Comparison of ENCODE assay signal across 21 cellular contexts in the genomic region with DNA sequence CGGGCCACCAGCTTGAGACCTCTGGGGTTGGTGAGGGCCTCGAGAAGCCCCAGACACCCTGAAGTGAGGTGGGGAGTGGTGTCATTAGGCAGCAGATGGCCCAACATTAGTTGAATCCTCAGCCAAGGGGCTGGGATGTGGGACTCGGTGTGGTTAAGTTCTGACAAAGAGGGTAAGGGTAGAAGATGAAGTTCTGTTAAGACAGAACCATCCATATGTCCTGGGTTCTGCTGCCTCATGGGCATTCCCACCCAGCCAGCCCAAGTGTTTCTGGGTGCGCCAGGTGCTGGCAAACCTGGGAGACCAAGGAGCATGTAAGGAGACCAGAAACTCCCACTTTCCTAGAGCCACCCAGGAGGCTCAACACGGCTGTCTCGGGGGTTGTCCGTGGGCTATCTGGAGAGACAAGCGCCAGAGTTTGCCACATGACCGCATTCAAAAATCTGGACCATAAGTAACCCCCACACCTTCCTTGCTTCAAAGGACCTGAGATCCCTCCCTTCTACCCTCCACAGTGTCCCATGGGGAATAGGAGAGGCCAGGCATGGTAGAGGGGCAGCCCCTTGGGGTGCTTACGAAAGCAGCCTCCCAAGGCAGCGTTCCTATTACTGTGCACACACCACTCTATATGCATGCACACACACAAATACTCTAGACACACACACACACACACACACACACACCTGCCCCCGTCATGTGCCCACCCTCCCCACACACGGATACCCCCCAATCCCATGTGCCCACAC.
DNase-seq lines count a peak whose midpoint lies in the region; ATAC-seq, FAIRE-seq and TF ChIP-seq lines count a peak whose summit lies in the region.
"Had no signal": no experiment of that assay in that cellular context is flagged by ENCODE, and none has a peak within 500 bp of the region (broad histone marks: within the 10 kb centered on the region; RNA-seq: fewer than 3 reads in every experiment).

No MANE protein-coding gene starts in this region.

- no peaks in the 10 kb centered on the region for H3K79me2 ChIP-seq in H9 (ENCODE audit: insufficient read depth, low read length)

- no peak overlapping the region for H3K56ac ChIP-seq in H9 (ENCODE audit: insufficient read length, low read depth, low read length)

- H3K23me2 ChIP-seq in H9 (ENCODE audit: insufficient read length, low read depth, low read length, poor library complexity, severe bottlenecking): no peaks in the 10 kb centered on the region

- H3K18ac ChIP-seq in H9 (ENCODE audit: insufficient read length, low read depth, low read length): no peak overlapping the region

- H3K4me3 Mint-ChIP-seq in H9 (no peak overlapping the region), T-helper 17 cell (no peak overlapping the region)
- H3K4me3 Mint-ChIP-seq in stimulated activated memory B cell treated with anti-CD40 and anti-IgM and Interleukin-4, amounts not matched to agents 10 μg/mL and 1 μg/mL and 100 μg/mL, for 72 hours: no peak overlapping the region
- H3K4me3 Mint-ChIP-seq in activated CD4-positive, alpha-beta T cell treated with anti-CD3 and anti-CD28 coated beads, Interleukin-2, amount 10 ng/mL, durations not matched to agents 7 days and 5 days: no peak overlapping the region

- no peak overlapping the region for H2BK15ac ChIP-seq in H9 (ENCODE audit: low read depth, low read length)

- no peak overlapping the region for H3K23ac ChIP-seq in H9 (ENCODE audit: insufficient read length, low read depth, low read length)

- no peaks in the 10 kb centered on the region for H3K27me3 ChIP-seq in BLaER1 treated with 17β-estradiol and CSF1 and Interleukin-3, amounts not matched to agents 10 nM and 100 nM
- H3K27me3 ChIP-seq in H9 (ENCODE audit: insufficient read depth, low read length): no peaks in the 10 kb centered on the region

- no peak overlapping the region for H4K91ac ChIP-seq in H9 (ENCODE audit: insufficient read length, low read depth, low read length)

- no peak overlapping the region for H3T11ph ChIP-seq in H9 (ENCODE audit: low read length)

- no peaks in the 10 kb centered on the region for H3K79me1 ChIP-seq in H9 (ENCODE audit: insufficient read depth, low read depth, low read length, poor library complexity, severe bottlenecking)

- H4K8ac ChIP-seq in H9 (replicated peaks; ENCODE audit: insufficient read length, low read depth, low read length): no peak overlapping the region

- H3K4me3 ChIP-seq in BLaER1 treated with 17β-estradiol and CSF1 and Interleukin-3, amounts not matched to agents 10 nM and 100 nM: peak overlapping the region in 8 of 10 experiments; percentile 30 to 65 (median 46); a peak in 11 of 20 replicates
- no peak overlapping the region for H3K4me3 ChIP-seq in kidney (ENCODE audit: low read length in 2 of 2)
- H3K4me3 ChIP-seq: GM23248 had no signal

- H2BK5ac ChIP-seq in H9 (ENCODE audit: insufficient read length, low read length): no peak overlapping the region

- CTCF ChIA-PET in activated CD4-positive, alpha-beta T cell treated with anti-CD3 and anti-CD28 coated beads, Interleukin-2, amount 10 ng/mL, durations not matched to agents 7 days and 5 days (lab: Charles Lee): no interaction called here

- peaks cover 0 to 40% (median 0%) of the 10 kb centered on the region in 11 experiments; a peak in 5 of 22 replicates for H4K20me1 ChIP-seq in BLaER1 treated with 17β-estradiol and CSF1 and Interleukin-3, amounts not matched to agents 10 nM and 100 nM
- no peaks in the 10 kb centered on the region for H4K20me1 ChIP-seq in H9 (ENCODE audit: control insufficient read depth, insufficient read depth, insufficient read length)

- ATAC-seq in stimulated activated memory B cell treated with anti-CD40 and anti-IgM and Interleukin-4, amounts not matched to agents 10 μg/mL and 1 μg/mL and 100 μg/mL, for 72 hours: peak; percentile 46
- ATAC-seq in T-helper 17 cell: no peak

- POLR2A ChIA-PET in activated CD4-positive, alpha-beta T cell treated with anti-CD3 and anti-CD28 coated beads, Interleukin-2, amount 10 ng/mL, durations not matched to agents 7 days and 5 days (lab: Charles Lee): no interaction called here

- peak overlapping the region; percentile 85 to 98 (median 94) for H3K4me2 ChIP-seq in BLaER1 treated with 17β-estradiol and CSF1 and Interleukin-3, amounts not matched to agents 10 nM and 100 nM
- no peak overlapping the region for H3K4me2 ChIP-seq in H9 (ENCODE audit: insufficient read depth, insufficient read length, low read length)

- peak overlapping the region in 8 of 11 experiments; percentile 14 to 73 (median 62); a peak in 12 of 22 replicates for H3K27ac ChIP-seq in BLaER1 treated with 17β-estradiol and CSF1 and Interleukin-3, amounts not matched to agents 10 nM and 100 nM
- no peak overlapping the region for H3K27ac ChIP-seq in H9 (ENCODE audit: insufficient read length, low read depth, low read length)
- no peak overlapping the region for H3K27ac ChIP-seq in kidney (ENCODE audit: low read depth in 2 of 2, low read length in 2 of 2)
- H3K27ac ChIP-seq: GM23248 had no signal

- H2BK20ac ChIP-seq in H9 (ENCODE audit: low read depth, low read length, poor library complexity, severe bottlenecking): no peak overlapping the region

- peaks cover 46 to 83% (median 76%) of the 10 kb centered on the region in 10 experiments for H3K4me1 ChIP-seq in BLaER1 treated with 17β-estradiol and CSF1 and Interleukin-3, amounts not matched to agents 10 nM and 100 nM
- no peaks in the 10 kb centered on the region for H3K4me1 ChIP-seq in H9 (ENCODE audit: insufficient read depth, low read length)
- H3K4me1 ChIP-seq in kidney (ENCODE audit: control insufficient read depth in 1 of 2, insufficient read depth in 1 of 2, low read depth in 1 of 2, low read length in 2 of 2): no peaks in the 10 kb centered on the region

- H3K9me3 Mint-ChIP-seq in H9: no peaks in the 10 kb centered on the region
- H3K9me3 Mint-ChIP-seq in stimulated activated memory B cell treated with anti-CD40 and anti-IgM and Interleukin-4, amounts not matched to agents 10 μg/mL and 1 μg/mL and 100 μg/mL, for 72 hours: peaks cover 9% of the 10 kb centered on the region
- no peaks in the 10 kb centered on the region for H3K9me3 Mint-ChIP-seq in activated CD4-positive, alpha-beta T cell treated with anti-CD3 and anti-CD28 coated beads, Interleukin-2, amount 10 ng/mL, durations not matched to agents 7 days and 5 days

- DNase-seq in H9 (no peak), kidney (peak; percentile 29), NCI-H69 (lab: John Stamatoyannopoulos, UW) (no peak), T-helper 17 cell (no peak)
- DNase-seq in activated CD4-positive, alpha-beta T cell treated with anti-CD3 and anti-CD28 coated beads, Interleukin-2, amount 10 ng/mL, durations not matched to agents 7 days and 5 days: no peak
- DNase-seq: ACHN, COR-L47, DMS153, GDM1, GM23248, HCEC 1CT, IMR-90, NCI-H1048, NCI-H2081 treated with DMSO at 0.1 percent for 48 hours, NCI-H446 treated with DMSO at 0.1 percent for 48 hours, NCI-H82, OCI-M1, Right ventricle myocardium superior had no signal

- WGBS in H9 (ENCODE audit: extremely low coverage, insufficient read length, low lambda C conversion rate): no CpG with 5 or more reads among the region's 13 CpGs

- H3K9ac ChIP-seq in BLaER1 treated with 17β-estradiol and CSF1 and Interleukin-3, amounts not matched to agents 10 nM and 100 nM: peak overlapping the region in 8 of 11 experiments; percentile 16 to 69 (median 54); a peak in 13 of 22 replicates
- H3K9ac ChIP-seq in H9 (ENCODE audit: extremely low read depth, insufficient read length, low read length) (no peak overlapping the region), kidney (ENCODE audit: low read length in 2 of 2) (no peak overlapping the region)
- H3K9ac ChIP-seq: GM23248 had no signal

- FAIRE-seq in kidney (lab: Jason Lieb, UNC): no peak
- FAIRE-seq: HTR-8/SVneo had no signal

- no peak for TF ChIP-seq CTCF in H9 (conservative IDR thresholded peaks at IDR 0.05)
- TF ChIP-seq CTCF in kidney (IDR thresholded peaks at IDR 0.05; ENCODE audit: borderline replicate concordance, extremely low read depth, insufficient read depth): no peak

- H4K5ac ChIP-seq in H9 (ENCODE audit: insufficient read length, low read depth, low read length): no peak overlapping the region

- H3K27me3 Mint-ChIP-seq in H9 (ENCODE audit: low read depth) (no peaks in the 10 kb centered on the region; the same call in 1 of the 2 replicates), T-helper 17 cell (peaks cover 4% of the 10 kb centered on the region)
- H3K27me3 Mint-ChIP-seq in stimulated activated memory B cell treated with anti-CD40 and anti-IgM and Interleukin-4, amounts not matched to agents 10 μg/mL and 1 μg/mL and 100 μg/mL, for 72 hours: no peaks in the 10 kb centered on the region
- no peaks in the 10 kb centered on the region for H3K27me3 Mint-ChIP-seq in activated CD4-positive, alpha-beta T cell treated with anti-CD3 and anti-CD28 coated beads, Interleukin-2, amount 10 ng/mL, durations not matched to agents 7 days and 5 days

- 0 out of 22 replicates have a peak, but pooled peaks cover 0 to 3% (median 0%) of the 10 kb centered on the region in 11 experiments for H3K36me3 ChIP-seq in BLaER1 treated with 17β-estradiol and CSF1 and Interleukin-3, amounts not matched to agents 10 nM and 100 nM
- H3K36me3 ChIP-seq in kidney (ENCODE audit: control insufficient read depth in 1 of 2, insufficient read depth in 2 of 2, low read length in 2 of 2): no peaks in the 10 kb centered on the region

- no peaks in the 10 kb centered on the region for H3K9me3 ChIP-seq in BLaER1 treated with 17β-estradiol and CSF1 and Interleukin-3, amounts not matched to agents 10 nM and 100 nM (replicated peaks in 1 of 11)
- H3K9me3 ChIP-seq in H9 (ENCODE audit: control insufficient read depth, low read depth, low read length) (no peaks in the 10 kb centered on the region), kidney (ENCODE audit: control insufficient read depth in 1 of 2, low read length in 2 of 2) (no peaks in the 10 kb centered on the region), T-helper 17 cell (ENCODE audit: control insufficient read depth, low read length, poor library complexity, severe bottlenecking) (no peaks in the 10 kb centered on the region)

- no peak overlapping the region for H3K4ac ChIP-seq in H9 (ENCODE audit: low read depth, low read length)

- no peak overlapping the region for H2AK5ac ChIP-seq in H9 (ENCODE audit: insufficient read length, low read length)

- intact Hi-C loops in kidney (cut with DNase I): no loop called here

- no peak overlapping the region for H2BK120ac ChIP-seq in H9 (ENCODE audit: low read depth, low read length, poor library complexity, severe bottlenecking)

- H3K36me3 Mint-ChIP-seq in H9 (ENCODE audit: insufficient read depth in 1 of 3, low read depth in 3 of 3) (peaks cover 0 to 5% (median 2%) of the 10 kb centered on the region in 3 experiments; a peak in 2 of 7 replicates), T-helper 17 cell (ENCODE audit: low read depth) (no peaks in the 10 kb centered on the region)
- no peaks in the 10 kb centered on the region for H3K36me3 Mint-ChIP-seq in stimulated activated memory B cell treated with anti-CD40 and anti-IgM and Interleukin-4, amounts not matched to agents 10 μg/mL and 1 μg/mL and 100 μg/mL, for 72 hours
- no peaks in the 10 kb centered on the region for H3K36me3 Mint-ChIP-seq in activated CD4-positive, alpha-beta T cell treated with anti-CD3 and anti-CD28 coated beads, Interleukin-2, amount 10 ng/mL, durations not matched to agents 7 days and 5 days (ENCODE audit: low read depth)

- no peak overlapping the region for H2AFZ ChIP-seq in H9 (ENCODE audit: low read length)
- H2AFZ ChIP-seq: GM23248 had no signal

- H2BK12ac ChIP-seq in H9 (ENCODE audit: insufficient read length, low read depth, low read length): no peak overlapping the region

- H3K14ac ChIP-seq in H9 (ENCODE audit: insufficient read depth, low read length): no peak overlapping the region

- H3K27ac Mint-ChIP-seq in H9 (peak overlapping the region in 2 of 3 experiments; percentile 59 to 69; a peak in 2 of 7 replicates), T-helper 17 cell (no peak overlapping the region)
- no peak overlapping the region for H3K27ac Mint-ChIP-seq in stimulated activated memory B cell treated with anti-CD40 and anti-IgM and Interleukin-4, amounts not matched to agents 10 μg/mL and 1 μg/mL and 100 μg/mL, for 72 hours
- no peak overlapping the region for H3K27ac Mint-ChIP-seq in activated CD4-positive, alpha-beta T cell treated with anti-CD3 and anti-CD28 coated beads, Interleukin-2, amount 10 ng/mL, durations not matched to agents 7 days and 5 days

- peaks cover 0 to 9% of the 10 kb centered on the region in 2 experiments; a peak in 2 of 4 replicates for H3K4me1 Mint-ChIP-seq in H9
- peaks cover 15% of the 10 kb centered on the region for H3K4me1 Mint-ChIP-seq in stimulated activated memory B cell treated with anti-CD40 and anti-IgM and Interleukin-4, amounts not matched to agents 10 μg/mL and 1 μg/mL and 100 μg/mL, for 72 hours
- H3K4me1 Mint-ChIP-seq in T-helper 17 cell: peaks cover 3% of the 10 kb centered on the region
- peaks cover 7% of the 10 kb centered on the region for H3K4me1 Mint-ChIP-seq in activated CD4-positive, alpha-beta T cell treated with anti-CD3 and anti-CD28 coated beads, Interleukin-2, amount 10 ng/mL, durations not matched to agents 7 days and 5 days

Comparison
In these comparisons a context has a peak if more than half of its experiments do, and no peak if none do; other contexts are left out.
1. H3K27ac ChIP-seq: peak in BLaER1 treated with 17β-estradiol and CSF1 and Interleukin-3, amounts not matched to agents 10 nM and 100 nM (8 of 11); none in H9 (single experiment) and kidney (0 of 2).
2. H3K4me3 ChIP-seq: peak in BLaER1 treated with 17β-estradiol and CSF1 and Interleukin-3, amounts not matched to agents 10 nM and 100 nM (8 of 10); none in kidney (0 of 2).
3. H3K9ac ChIP-seq: peak in BLaER1 treated with 17β-estradiol and CSF1 and Interleukin-3, amounts not matched to agents 10 nM and 100 nM (8 of 11); none in H9 (single experiment) and kidney (0 of 2).
4. H3K27ac Mint-ChIP-seq: peak in H9 (2 of 3); none in stimulated activated memory B cell treated with anti-CD40 and anti-IgM and Interleukin-4, amounts not matched to agents 10 μg/mL and 1 μg/mL and 100 μg/mL, for 72 hours (single experiment), T-helper 17 cell (single experiment) and activated CD4-positive, alpha-beta T cell treated with anti-CD3 and anti-CD28 coated beads, Interleukin-2, amount 10 ng/mL, durations not matched to agents 7 days and 5 days (single experiment).